ENCODE assay signal across 1 cellular context in genomic region chr1:43548285-43549271, GRCh38.
TF ChIP-seq lines count a peak whose summit lies in the region.

No MANE protein-coding gene starts in this region.

TF ChIP-seq in GM23338, 12 proteins besides CTCF, POLR2A, EP300 and RAD21 (continued from another document):
- no peak for TF ChIP-seq ZNF462 (CRISPR knock-in tag; IDR thresholded peaks at IDR 0.05)
